In genomic region chr1:56156937-56157336, GRCh38 we compare ENCODE assay signal across 20 cellular contexts.
"Had no signal": no experiment of that assay in that cellular context is flagged by ENCODE, and none has a peak within 500 bp of the region (broad histone marks: within the 10 kb centered on the region; RNA-seq: fewer than 3 reads in every experiment).

No MANE protein-coding gene starts in this region.

- ATAC-seq: activated T-helper 17 cell treated with anti-CD3 and anti-CD28 coated beads, Interleukin-2, amount 50 U/mL, for 72 hours; gastroesophageal sphincter; left ventricle myocardium superior; natural killer cell had no signal

- H3K4me1 Mint-ChIP-seq: activated T-helper 17 cell treated with anti-CD3 and anti-CD28 coated beads, Interleukin-2, amount 50 U/mL, for 72 hours; central memory CD8-positive, alpha-beta T cell; endodermal cell; natural killer cell had no signal

- H3K4me3 Mint-ChIP-seq: activated naive CD8-positive, alpha-beta T cell; activated T-cell treated with anti-CD3 and anti-CD28 coated beads, Interleukin-2, amount 50 U/mL, for 24 hours; activated T-helper 17 cell treated with anti-CD3 and anti-CD28 coated beads, Interleukin-2, amount 50 U/mL, for 72 hours; central memory CD8-positive, alpha-beta T cell; endodermal cell; natural killer cell had no signal

- H3K36me3 Mint-ChIP-seq: activated naive CD8-positive, alpha-beta T cell; natural killer cell had no signal

- H3K27ac Mint-ChIP-seq: activated naive CD8-positive, alpha-beta T cell; activated T-cell treated with anti-CD3 and anti-CD28 coated beads, Interleukin-2, amount 50 U/mL, for 24 hours; activated T-helper 17 cell treated with anti-CD3 and anti-CD28 coated beads, Interleukin-2, amount 50 U/mL, for 72 hours; endodermal cell; natural killer cell had no signal

- H3K9me3 Mint-ChIP-seq: activated T-cell treated with anti-CD3 and anti-CD28 coated beads, Interleukin-2, amount 50 U/mL, for 24 hours; endodermal cell had no signal

- H3K27me3 Mint-ChIP-seq: activated T-cell treated with anti-CD3 and anti-CD28 coated beads, Interleukin-2, amount 50 U/mL, for 24 hours; central memory CD8-positive, alpha-beta T cell had no signal

- DNase-seq: activated CD8-positive, alpha-beta memory T cell treated with anti-CD3 and anti-CD28 coated beads for 24 hours; activated CD8-positive, alpha-beta memory T cell treated with anti-CD3 and anti-CD28 coated beads, Interleukin-2, amount 50 U/mL, for 4 hours; activated naive CD4-positive, alpha-beta T cell; activated T-cell treated with anti-CD3 and anti-CD28 coated beads, Interleukin-2, amount 50 U/mL, for 24 hours; adrenal gland; endodermal cell; esophagus squamous epithelium; head of caudate nucleus; left ventricle myocardium superior; mammary epithelial cell; midbrain; natural killer cell; ovary; stimulated activated CD4-positive, alpha-beta T cell treated with anti-CD3 and anti-CD28 coated beads, Interleukin-4, amount 100 ng/mL, for 24 hours; stimulated activated naive CD4-positive, alpha-beta T cell treated with Interleukin-2 at 50 U/mL for 16 hours; T-helper 9 cell had no signal
